Comparison of ENCODE assay signal across 18 cellular contexts in the genomic region with DNA sequence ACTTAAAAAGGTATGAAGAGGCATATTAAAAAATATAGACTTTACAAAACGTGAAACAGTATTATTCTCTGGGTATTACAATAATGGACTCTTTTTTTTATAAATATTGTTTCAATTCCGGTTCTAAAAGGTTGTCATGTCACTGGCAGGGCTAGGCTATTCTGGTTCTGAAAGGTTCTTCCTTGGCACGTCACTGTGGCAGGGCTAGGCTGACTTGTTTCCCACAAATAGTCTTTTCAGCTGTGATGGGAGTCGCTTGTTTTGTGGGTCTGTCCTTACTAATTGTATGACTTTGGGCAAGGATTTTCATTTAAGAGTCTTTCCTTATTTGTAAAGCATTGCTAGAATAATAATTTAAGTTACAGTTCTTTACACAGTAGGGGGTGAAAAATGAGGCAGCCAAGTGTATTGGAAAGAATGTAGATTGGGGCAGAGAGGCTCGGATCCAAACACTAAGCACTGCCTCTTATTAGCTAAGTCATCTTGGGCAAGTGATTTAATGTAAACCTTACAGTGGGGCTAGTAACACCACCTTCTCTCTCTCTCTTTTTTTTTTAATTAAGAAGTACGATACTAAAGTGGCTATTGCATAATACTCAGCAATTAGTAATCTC. TPM values are rescaled to one million over a fixed set of nuclear protein-coding genes. Genes with fewer than 3 reads are reported as not detected.
DNase-seq lines count a peak whose midpoint lies in the region; ATAC-seq and TF ChIP-seq lines count a peak whose summit lies in the region.
"Had no signal": no experiment of that assay in that cellular context is flagged by ENCODE, and none has a peak within 500 bp of the region (broad histone marks: within the 10 kb centered on the region; RNA-seq: fewer than 3 reads in every experiment).

No MANE protein-coding gene starts in this region.

- ATAC-seq in left ventricle myocardium superior, result peak; percentile 60
- no peak for ATAC-seq in left cardiac atrium
- no peak for ATAC-seq in GM18517 (IDR thresholded peaks at IDR 0.05; ENCODE audit: unreplicated experiment)

- H3K4me1 ChIP-seq in effector memory CD4-positive, alpha-beta T cell (ENCODE audit: control insufficient read depth, insufficient read depth, low read length, poor library complexity, severe bottlenecking), result no peaks in the 10 kb centered on the region
- no peaks in the 10 kb centered on the region for H3K4me1 ChIP-seq in adrenal gland (replicated peaks in 1 of 2)

- TF ChIP-seq CTCF in astrocyte of the spinal cord (IDR thresholded peaks at IDR 0.05; ENCODE audit: low read depth, low read length) (no peak), adrenal gland (IDR thresholded peaks at IDR 0.05) (no peak)

- peaks cover 4% of the 10 kb centered on the region for H3K36me3 ChIP-seq in effector memory CD4-positive, alpha-beta T cell (ENCODE audit: control insufficient read depth, insufficient read depth, low read length)
- peaks cover 0 to 16% of the 10 kb centered on the region in 2 donors for H3K36me3 ChIP-seq in adrenal gland (replicated peaks in 1 of 2)

- H3K27me3 ChIP-seq in effector memory CD4-positive, alpha-beta T cell (replicated peaks; ENCODE audit: control insufficient read depth, insufficient read depth, low read length, poor library complexity, severe bottlenecking), result no peaks in the 10 kb centered on the region
- H3K27me3 ChIP-seq in adrenal gland, result no peaks in the 10 kb centered on the region
- H3K27me3 ChIP-seq: BLaER1 had no signal

- no peak for TF ChIP-seq POLR2A in adrenal gland (IDR thresholded peaks at IDR 0.05)

- no peak for DNase-seq in left ventricle myocardium superior
- no peak for DNase-seq in left cardiac atrium
- peak; percentile 54 for DNase-seq in astrocyte of the spinal cord (ENCODE audit: low read depth, low spot score)
- DNase-seq in medulla oblongata (ENCODE audit: extremely low spot score), result peak; percentile 31
- no peak for DNase-seq in effector memory CD4-positive, alpha-beta T cell
- no peak for DNase-seq in CD1c-positive myeloid dendritic cell (ENCODE audit: extremely low spot score)
- DNase-seq in adrenal gland, result no peak
- DNase-seq: 8988T; DMS 273 treated with DMSO at 0.1 percent for 48 hours; GOT3; NCI-H1417; NCI-H187 treated with DMSO at 0.1 percent for 48 hours; NCI-H526 treated with DMSO at 0.1 percent for 48 hours; NK-92 treated with Interleukin-12 subunit alpha and Interleukin-12 subunit beta, amount 100 ng/mL, for 24 hours; OCI-M1; SHP77 treated with DMSO at 0.1 percent for 48 hours had no signal

- WGBS in adrenal gland, 4 donors, result 91 to 98% (median 95%) methylated on average over 6 of the region's 6 CpGs

- in situ Hi-C loops in astrocyte of the spinal cord (cut with HindIII; ENCODE audit: low sequenced_read_pairs), result no loop called here

- H3K4me3 ChIP-seq in astrocyte of the spinal cord (ENCODE audit: low read depth, low read length) (no peak overlapping the region), adrenal gland (no peak overlapping the region)
- H3K4me3 ChIP-seq in effector memory CD4-positive, alpha-beta T cell (ENCODE audit: insufficient read depth, low read depth, low read length, poor library complexity, severe bottlenecking), result no peak overlapping the region
- H3K4me3 ChIP-seq: BLaER1 had no signal

- intact Hi-C loops in left ventricle myocardium superior (cut with micrococcal nuclease) (no loop called here), left cardiac atrium (cut with DNase I) (no loop called here), adrenal gland (cut with DNase I) (no loop called here)

- no peaks in the 10 kb centered on the region for H3K9me3 ChIP-seq in effector memory CD4-positive, alpha-beta T cell (ENCODE audit: control insufficient read depth, low read length)
- H3K9me3 ChIP-seq in adrenal gland (replicated peaks in 1 of 3), result no peaks in the 10 kb centered on the region
- H3K9me3 ChIP-seq: BLaER1 had no signal

- no peak overlapping the region for H3K27ac ChIP-seq in effector memory CD4-positive, alpha-beta T cell (ENCODE audit: insufficient read depth, low read length, poor library complexity, severe bottlenecking)
- H3K27ac ChIP-seq in adrenal gland, result no peak overlapping the region
- H3K27ac ChIP-seq: BLaER1 had no signal

RNA-seq across cellular contexts. Expression of gene MELTF, which starts 12.4 kb away (rescaled TPM):
- total RNA-seq in left ventricle myocardium superior (3.6 TPM), left cardiac atrium (10 to 100 TPM in 1 of 2 donors, 1 to 10 TPM in 1; 7.7 to 10.1 TPM), adrenal gland (10 to 100 TPM in 1 of 8 donors, 1 to 10 TPM in 4, under 1 TPM in 2, not detected in 1; 0.47 to 11.3 (median 1.4) TPM)
- polyA plus RNA-seq in adrenal gland, result 1 to 10 TPM in 2 of 3 donors, under 1 TPM in 1; 0.84 to 3.6 (median 2.1) TPM

Comparison
In these comparisons a context has a peak if more than half of its experiments do, and no peak if none do; other contexts are left out.
1. DNase-seq: peak in astrocyte of the spinal cord (single experiment) and medulla oblongata (single experiment); none in left ventricle myocardium superior (single experiment), left cardiac atrium (single experiment), effector memory CD4-positive, alpha-beta T cell (0 of 3), CD1c-positive myeloid dendritic cell (single experiment) and adrenal gland (0 of 7).